Comparison of ENCODE assay signal across 8 cellular contexts in genomic region chr19:1465191-1466016, GRCh38. TPM values are rescaled to one million over a fixed set of nuclear protein-coding genes. Genes with fewer than 3 reads are reported as not detected.
DNase-seq lines count a peak whose midpoint lies in the region; ATAC-seq and TF ChIP-seq lines count a peak whose summit lies in the region.

No MANE protein-coding gene starts in this region.

- H3K36me3 Mint-ChIP-seq in activated naive CD4-positive, alpha-beta T cell treated with anti-CD3 and anti-CD28 coated beads for 36 hours (ENCODE audit: low read depth), result no peaks in the 10 kb centered on the region
- no peaks in the 10 kb centered on the region for H3K36me3 Mint-ChIP-seq in activated naive CD8-positive, alpha-beta T cell treated with anti-CD3 and anti-CD28 coated beads, Interleukin-2, amount 50 U/mL, for 24 hours (ENCODE audit: low read depth)

- peak; percentile 24 to 37 for TF ChIP-seq CTCF in tibial artery (IDR thresholded peaks at IDR 0.05)

- CTCF ChIA-PET in activated naive CD4-positive, alpha-beta T cell treated with anti-CD3 and anti-CD28 coated beads for 36 hours (lab: Charles Lee), result interaction anchor here (0.8 to 1.8 kb wide), 3 partner anchors 12 to 68 kb away, joined by 3 to 4 read pairs (median 3); no protein-coding TSS in a partner anchor

- intact Hi-C loops in activated naive CD4-positive, alpha-beta T cell treated with anti-CD3 and anti-CD28 coated beads for 36 hours (cut with micrococcal nuclease), result loop anchor here (5.0 kb wide), 1 partner anchor 292 kb away; no protein-coding TSS in a partner anchor
- intact Hi-C loops in tibial artery (cut with DNase I; ENCODE audit: low total_unique reads), result no loop called here

- peaks cover 8 to 10% (median 10%) of the 10 kb centered on the region in 3 donors for H3K36me3 ChIP-seq in tibial artery

- peak; percentile 46 for DNase-seq in activated naive CD4-positive, alpha-beta T cell treated with Interleukin-2 at 50 U/mL for 16 hours
- no peak for DNase-seq in activated naive CD4-positive, alpha-beta T cell treated with anti-CD3 and anti-CD28 coated beads for 36 hours
- peak; percentile 49 for DNase-seq in activated naive CD8-positive, alpha-beta T cell treated with anti-CD3 and anti-CD28 coated beads, Interleukin-2, amount 50 U/mL, for 24 hours
- peak; percentile 48 for DNase-seq in iris pigment epithelial cell (ENCODE audit: low read depth)
- no peak for DNase-seq in tibial artery
- no peak for DNase-seq in LoVo (ENCODE audit: low spot score)
- no peak for DNase-seq in RKO (ENCODE audit: low spot score)

- peaks cover 3% of the 10 kb centered on the region for H3K4me1 Mint-ChIP-seq in activated naive CD4-positive, alpha-beta T cell treated with anti-CD3 and anti-CD28 coated beads for 36 hours (ENCODE audit: low read depth)
- H3K4me1 Mint-ChIP-seq in activated naive CD8-positive, alpha-beta T cell treated with anti-CD3 and anti-CD28 coated beads, Interleukin-2, amount 50 U/mL, for 24 hours, result peaks cover 3% of the 10 kb centered on the region

- H3K4me3 ChIP-seq in tibial artery, result no peak overlapping the region

- H3K4me1 ChIP-seq in tibial artery, result peaks cover 2 to 53% (median 49%) of the 10 kb centered on the region in 4 donors

- H3K27ac ChIP-seq in tibial artery, result no peak overlapping the region

- H3K27me3 ChIP-seq in tibial artery, result peaks cover 5 to 55% of the 10 kb centered on the region in 2 donors

- H3K27me3 Mint-ChIP-seq in activated naive CD4-positive, alpha-beta T cell treated with anti-CD3 and anti-CD28 coated beads for 36 hours (ENCODE audit: low read depth), result peaks cover 9% of the 10 kb centered on the region
- peaks cover 7% of the 10 kb centered on the region for H3K27me3 Mint-ChIP-seq in activated naive CD8-positive, alpha-beta T cell treated with anti-CD3 and anti-CD28 coated beads, Interleukin-2, amount 50 U/mL, for 24 hours

- no peaks in the 10 kb centered on the region for H3K9me3 Mint-ChIP-seq in activated naive CD4-positive, alpha-beta T cell treated with anti-CD3 and anti-CD28 coated beads for 36 hours
- no peaks in the 10 kb centered on the region for H3K9me3 Mint-ChIP-seq in activated naive CD8-positive, alpha-beta T cell treated with anti-CD3 and anti-CD28 coated beads, Interleukin-2, amount 50 U/mL, for 24 hours

- no peak overlapping the region for H3K4me3 Mint-ChIP-seq in activated naive CD4-positive, alpha-beta T cell treated with anti-CD3 and anti-CD28 coated beads for 36 hours
- no peak overlapping the region for H3K4me3 Mint-ChIP-seq in activated naive CD8-positive, alpha-beta T cell treated with anti-CD3 and anti-CD28 coated beads, Interleukin-2, amount 50 U/mL, for 24 hours

- no peak overlapping the region for H3K27ac Mint-ChIP-seq in activated naive CD4-positive, alpha-beta T cell treated with anti-CD3 and anti-CD28 coated beads for 36 hours
- no peak overlapping the region for H3K27ac Mint-ChIP-seq in activated naive CD8-positive, alpha-beta T cell treated with anti-CD3 and anti-CD28 coated beads, Interleukin-2, amount 50 U/mL, for 24 hours

- ATAC-seq in activated naive CD8-positive, alpha-beta T cell treated with anti-CD3 and anti-CD28 coated beads, Interleukin-2, amount 50 U/mL, for 24 hours, result no peak
- ATAC-seq in GM18909 (IDR thresholded peaks at IDR 0.05; ENCODE audit: poor library complexity, unreplicated experiment), result no peak

- H3K9me3 ChIP-seq in tibial artery, result no peaks in the 10 kb centered on the region

RNA-seq across cellular contexts. Expression of gene C19orf25, which starts 13.6 kb away (rescaled TPM):
- 10 to 100 TPM; 17.5 to 20.8 TPM for total RNA-seq in activated naive CD4-positive, alpha-beta T cell treated with anti-CD3 and anti-CD28 coated beads for 36 hours

RNA-seq across cellular contexts. Expression of gene APC2, which starts 15.5 kb away (rescaled TPM):
- total RNA-seq in activated naive CD4-positive, alpha-beta T cell treated with anti-CD3 and anti-CD28 coated beads for 36 hours, result under 1 TPM; 0.07 to 0.12 TPM

RNA-seq across cellular contexts. Expression of gene PCSK4, which starts 24.7 kb away (rescaled TPM):
- total RNA-seq in activated naive CD4-positive, alpha-beta T cell treated with anti-CD3 and anti-CD28 coated beads for 36 hours, result 1 to 10 TPM; 1.5 to 1.7 TPM

RNA-seq across cellular contexts. Expression of gene REEP6, which starts 25.6 kb away (rescaled TPM):
- total RNA-seq in activated naive CD4-positive, alpha-beta T cell treated with anti-CD3 and anti-CD28 coated beads for 36 hours, result 1 to 10 TPM; 1.3 to 1.6 TPM

RNA-seq across cellular contexts. Expression of gene RPS15, which starts 27.2 kb away (rescaled TPM):
- total RNA-seq in activated naive CD4-positive, alpha-beta T cell treated with anti-CD3 and anti-CD28 coated beads for 36 hours, result 1,000 to 10,000 TPM; 1,902 to 1,906 TPM

Comparison
In these comparisons a context has a peak if more than half of its experiments do, and no peak if none do; other contexts are left out.
1. DNase-seq: peak in activated naive CD4-positive, alpha-beta T cell treated with Interleukin-2 at 50 U/mL for 16 hours (single experiment), activated naive CD8-positive, alpha-beta T cell treated with anti-CD3 and anti-CD28 coated beads, Interleukin-2, amount 50 U/mL, for 24 hours (single experiment) and iris pigment epithelial cell (single experiment); none in activated naive CD4-positive, alpha-beta T cell treated with anti-CD3 and anti-CD28 coated beads for 36 hours (single experiment), tibial artery (0 of 2), LoVo (single experiment) and RKO (single experiment).